In the genomic region with DNA sequence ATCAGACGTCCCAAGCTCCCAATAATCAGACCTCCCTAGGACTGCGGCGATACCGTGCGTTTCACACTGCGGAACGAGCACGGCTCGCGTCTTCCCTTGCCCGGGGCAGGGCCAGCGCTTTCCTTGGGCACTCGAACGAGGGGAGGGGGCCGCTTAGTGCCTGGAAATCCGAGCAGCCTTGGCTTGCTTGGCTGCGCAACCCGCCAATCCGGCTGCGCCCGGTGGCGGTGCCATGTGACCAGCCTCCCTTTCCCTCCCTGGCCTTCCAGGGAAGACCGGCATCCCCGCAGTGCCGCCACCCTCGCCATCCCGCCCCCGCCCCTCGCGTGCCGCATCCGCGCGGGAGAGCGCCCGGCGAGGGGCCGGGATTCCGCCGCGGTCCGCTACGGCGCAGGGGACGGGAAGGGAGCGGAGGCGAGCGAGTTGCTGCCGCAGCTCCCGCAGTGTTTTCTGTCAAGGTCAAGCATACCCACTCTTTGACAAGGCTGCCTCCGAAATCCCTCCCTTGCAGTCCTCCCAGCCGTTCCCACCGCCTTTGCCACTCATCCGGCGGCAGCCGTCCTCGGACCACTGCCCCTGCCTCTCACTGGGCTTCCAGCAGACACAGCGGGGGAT, we compare ENCODE assay signal across 8 cellular contexts. TPM values are rescaled to one million over a fixed set of nuclear protein-coding genes. Genes with fewer than 3 reads are reported as not detected.
DNase-seq lines count a peak whose midpoint lies in the region; ATAC-seq and TF ChIP-seq lines count a peak whose summit lies in the region.

No MANE protein-coding gene starts in this region.

- intact Hi-C loops in CD4-positive, alpha-beta memory T cell (cut with micrococcal nuclease): no loop called here
- intact Hi-C loops in activated CD4-positive, alpha-beta memory T cell treated with anti-CD3 and anti-CD28 coated beads for 36 hours (cut with micrococcal nuclease): no loop called here

- H3K27ac Mint-ChIP-seq in CD4-positive, alpha-beta memory T cell: peak overlapping the region in 1 of 7 donors; percentile 60
- no peak overlapping the region for H3K27ac Mint-ChIP-seq in activated CD4-positive, alpha-beta memory T cell treated with anti-CD3 and anti-CD28 coated beads for 36 hours
- no peak overlapping the region for H3K27ac Mint-ChIP-seq in nephron progenitor cell

- H3K4me3 ChIP-seq in CD4-positive, alpha-beta memory T cell (ENCODE audit: low read length in 2 of 2): peak overlapping the region in 1 of 2 donors; percentile 14

- no peak for DNase-seq in CD4-positive, alpha-beta memory T cell
- peak; percentile 87 for DNase-seq in NCI-H1092 treated with DMSO at 0.1 percent for 48 hours (lab: John Stamatoyannopoulos, UW)
- no peak for DNase-seq in activated CD4-positive, alpha-beta memory T cell treated with anti-CD3 and anti-CD28 coated beads for 36 hours
- DNase-seq in globus pallidus (ENCODE audit: low spot score): peak; percentile 67
- peak; percentile 79 for DNase-seq in nephron progenitor cell
- DNase-seq in cortex of kidney (lab: John Stamatoyannopoulos, UW): no peak
- no peak for DNase-seq in activated gamma-delta T cell (lab: John Stamatoyannopoulos, UW)

- no peak for TF ChIP-seq CTCF in nephron progenitor cell (IDR thresholded peaks at IDR 0.05)

- no peaks in the 10 kb centered on the region for H3K36me3 ChIP-seq in CD4-positive, alpha-beta memory T cell (ENCODE audit: insufficient read depth, low read length)

- no peaks in the 10 kb centered on the region for H3K9me3 ChIP-seq in CD4-positive, alpha-beta memory T cell (ENCODE audit: control insufficient read depth in 1 of 2, low read length in 2 of 2)

- peak overlapping the region; percentile 0 to 76 (median 61) for H3K4me3 Mint-ChIP-seq in CD4-positive, alpha-beta memory T cell
- H3K4me3 Mint-ChIP-seq in activated CD4-positive, alpha-beta memory T cell treated with anti-CD3 and anti-CD28 coated beads for 36 hours: peak overlapping the region; percentile 67
- peak overlapping the region; percentile 65 for H3K4me3 Mint-ChIP-seq in nephron progenitor cell

- POLR2A ChIA-PET in CD4-positive, alpha-beta memory T cell (lab: Charles Lee; ENCODE audit: partially characterized antibody): interaction anchor here (1.2 to 12.9 kb wide), 2 partner anchors 8 to 10 kb away, joined by 3 to 205 read pairs; no protein-coding TSS in a partner anchor
- POLR2A ChIA-PET in activated CD4-positive, alpha-beta memory T cell treated with anti-CD3 and anti-CD28 coated beads for 36 hours (lab: Charles Lee): no interaction called here

- ATAC-seq in HG03159 (IDR thresholded peaks at IDR 0.05; ENCODE audit: unreplicated experiment): no peak

- no peaks in the 10 kb centered on the region for H3K9me3 Mint-ChIP-seq in CD4-positive, alpha-beta memory T cell
- H3K9me3 Mint-ChIP-seq in activated CD4-positive, alpha-beta memory T cell treated with anti-CD3 and anti-CD28 coated beads for 36 hours: no peaks in the 10 kb centered on the region
- peaks cover 18% of the 10 kb centered on the region for H3K9me3 Mint-ChIP-seq in nephron progenitor cell

- CTCF ChIA-PET in CD4-positive, alpha-beta memory T cell (lab: Charles Lee; ENCODE audit: partially characterized antibody): interaction anchor here (1.3 kb wide), 1 partner anchor 34 kb away, joined by 4 read pairs; no protein-coding TSS in a partner anchor
- CTCF ChIA-PET in activated CD4-positive, alpha-beta memory T cell treated with anti-CD3 and anti-CD28 coated beads for 36 hours (lab: Charles Lee): interaction anchor here (0.6 kb wide), 1 partner anchor 18 kb away, joined by 3 read pairs; no protein-coding TSS in a partner anchor

- H3K27ac ChIP-seq in CD4-positive, alpha-beta memory T cell (ENCODE audit: low read depth, low read length): no peak overlapping the region

- H3K36me3 Mint-ChIP-seq in CD4-positive, alpha-beta memory T cell: no peaks in the 10 kb centered on the region
- peaks cover 5% of the 10 kb centered on the region for H3K36me3 Mint-ChIP-seq in activated CD4-positive, alpha-beta memory T cell treated with anti-CD3 and anti-CD28 coated beads for 36 hours
- H3K36me3 Mint-ChIP-seq in nephron progenitor cell (ENCODE audit: low read depth): peaks cover 5% of the 10 kb centered on the region

- peaks cover 13 to 17% of the 10 kb centered on the region in 2 donors for H3K27me3 Mint-ChIP-seq in CD4-positive, alpha-beta memory T cell
- peaks cover 24% of the 10 kb centered on the region for H3K27me3 Mint-ChIP-seq in activated CD4-positive, alpha-beta memory T cell treated with anti-CD3 and anti-CD28 coated beads for 36 hours
- peaks cover 47% of the 10 kb centered on the region for H3K27me3 Mint-ChIP-seq in nephron progenitor cell (ENCODE audit: low read depth, poor library complexity)

- H3K27me3 ChIP-seq in CD4-positive, alpha-beta memory T cell (ENCODE audit: insufficient read depth, low read length): peaks cover 17% of the 10 kb centered on the region

- peaks cover 5 to 8% (median 7%) of the 10 kb centered on the region in 4 donors for H3K4me1 Mint-ChIP-seq in CD4-positive, alpha-beta memory T cell
- H3K4me1 Mint-ChIP-seq in activated CD4-positive, alpha-beta memory T cell treated with anti-CD3 and anti-CD28 coated beads for 36 hours (ENCODE audit: low read depth): peaks cover 33% of the 10 kb centered on the region
- peaks cover 21% of the 10 kb centered on the region for H3K4me1 Mint-ChIP-seq in nephron progenitor cell

- H3K4me1 ChIP-seq in CD4-positive, alpha-beta memory T cell (ENCODE audit: insufficient read depth, low read length): peaks cover 9% of the 10 kb centered on the region

RNA-seq across cellular contexts. Expression of a gene that starts 8.3 kb away (rescaled TPM):
- 10 to 100 TPM; 28.5 to 30.6 TPM for total RNA-seq in CD4-positive, alpha-beta memory T cell
- polyA plus RNA-seq in CD4-positive, alpha-beta memory T cell: 1 to 10 TPM; 1.1 to 4.8 TPM
- 10 to 100 TPM; 72.4 to 72.8 TPM for total RNA-seq in activated CD4-positive, alpha-beta memory T cell treated with anti-CD3 and anti-CD28 coated beads for 36 hours

Comparison
In these comparisons a context has a peak if more than half of its experiments do, and no peak if none do; other contexts are left out.
1. DNase-seq: peak in NCI-H1092 treated with DMSO at 0.1 percent for 48 hours (single experiment), globus pallidus (single experiment) and nephron progenitor cell (single experiment); none in CD4-positive, alpha-beta memory T cell (0 of 5), activated CD4-positive, alpha-beta memory T cell treated with anti-CD3 and anti-CD28 coated beads for 36 hours (single experiment), cortex of kidney (single experiment) and activated gamma-delta T cell (single experiment).
2. Peak in every context shown above with its lines, with median percentiles within 50 percentile points of each other: H3K4me3 Mint-ChIP-seq.